In genomic region chr7:193538-194256, GRCh38 we compare ENCODE assay signal across 10 cellular contexts. TPM values are rescaled to one million over a fixed set of nuclear protein-coding genes. Genes with fewer than 3 reads are reported as not detected.
DNase-seq lines count a peak whose midpoint lies in the region; ATAC-seq and TF ChIP-seq lines count a peak whose summit lies in the region.
"Had no signal": no experiment of that assay in that cellular context is flagged by ENCODE, and none has a peak within 500 bp of the region (broad histone marks: within the 10 kb centered on the region; RNA-seq: fewer than 3 reads in every experiment).

No MANE protein-coding gene starts in this region.

- WGBS in mesendoderm (ENCODE audit: extremely low coverage, insufficient coverage, low lambda C conversion rate): no CpG with 5 or more reads among the region's 51 CpGs
- WGBS in tibial nerve, 2 donors: 3% methylated on average over 14 to 25 of the region's 51 CpGs

- H3K27ac ChIP-seq in mesendoderm (ENCODE audit: low read depth, low read length): peak overlapping the region; percentile 20
- peak overlapping the region in 3 of 4 donors; percentile 59 to 94 (median 60) for H3K27ac ChIP-seq in tibial nerve

- H3K79me1 ChIP-seq in mesendoderm (ENCODE audit: low read length): peaks cover 11% of the 10 kb centered on the region

- TF ChIP-seq POLR2A in tibial nerve (IDR thresholded peaks at IDR 0.05): no peak

- peaks cover 0 to under 1% (median 0%) of the 10 kb centered on the region in 4 donors for H3K9me3 ChIP-seq in tibial nerve

- no peak overlapping the region for H2BK5ac ChIP-seq in mesendoderm (ENCODE audit: low read length)

- no peak overlapping the region for H2BK15ac ChIP-seq in mesendoderm (replicated peaks; ENCODE audit: low read depth)

- no peak overlapping the region for H2AK5ac ChIP-seq in mesendoderm (ENCODE audit: low read length)

- H2BK120ac ChIP-seq in mesendoderm (ENCODE audit: low read depth, low read length): no peak overlapping the region

- H3K36me3 ChIP-seq in mesendoderm (ENCODE audit: control insufficient read depth, insufficient read depth, low read length) (peaks cover 12% of the 10 kb centered on the region), tibial nerve (peaks cover 4 to 36% (median 5%) of the 10 kb centered on the region in 3 donors)

- H3K9me3 Mint-ChIP-seq in activated naive CD4-positive, alpha-beta T cell treated with anti-CD3 and anti-CD28 coated beads for 36 hours: no peaks in the 10 kb centered on the region
- no peaks in the 10 kb centered on the region for H3K9me3 Mint-ChIP-seq in activated naive CD4-positive, alpha-beta T cell treated with anti-CD3 and anti-CD28 coated beads, Interleukin-2, amount 50 U/mL, for 72 hours
- H3K9me3 Mint-ChIP-seq: IgD-negative memory B cell had no signal

- H3K36me3 Mint-ChIP-seq in activated naive CD4-positive, alpha-beta T cell treated with anti-CD3 and anti-CD28 coated beads for 36 hours (ENCODE audit: low read depth): no peaks in the 10 kb centered on the region
- H3K36me3 Mint-ChIP-seq in activated naive CD4-positive, alpha-beta T cell treated with anti-CD3 and anti-CD28 coated beads, Interleukin-2, amount 50 U/mL, for 72 hours: no peaks in the 10 kb centered on the region

- H3K79me2 ChIP-seq in mesendoderm (ENCODE audit: control insufficient read depth, insufficient read depth, low read length): peaks cover 27% of the 10 kb centered on the region

- intact Hi-C loops in activated naive CD4-positive, alpha-beta T cell treated with anti-CD3 and anti-CD28 coated beads for 36 hours (cut with micrococcal nuclease): no loop called here

- no peaks in the 10 kb centered on the region for H3K27me3 ChIP-seq in mesendoderm (ENCODE audit: insufficient read depth, low read length, poor library complexity)
- no peaks in the 10 kb centered on the region for H3K27me3 ChIP-seq in tibial nerve

- no peak for DNase-seq in activated naive CD4-positive, alpha-beta T cell treated with anti-CD3 and anti-CD28 coated beads for 36 hours
- no peak for DNase-seq in activated naive CD4-positive, alpha-beta T cell treated with anti-CD3 and anti-CD28 coated beads, Interleukin-2, amount 50 U/mL, for 72 hours (ENCODE audit: low spot score in 2 of 2)
- peak; percentile 36 for DNase-seq in cerebellum (ENCODE audit: low spot score)
- DNase-seq in mesendoderm: peak; percentile 25
- no peak for DNase-seq in tibial nerve (ENCODE audit: low spot score in 2 of 2)
- no peak for DNase-seq in NCI-H1694 (lab: John Stamatoyannopoulos, UW)
- DNase-seq in NCI-H2107 (lab: John Stamatoyannopoulos, UW): no peak
- DNase-seq in GOT3 (lab: John Stamatoyannopoulos, UW): no peak
- DNase-seq: GF-D8 had no signal

- H3K4me1 ChIP-seq in mesendoderm (ENCODE audit: control insufficient read depth, low read depth, low read length) (peaks cover 4% of the 10 kb centered on the region), tibial nerve (peaks cover 0 to 61% (median 21%) of the 10 kb centered on the region in 4 donors)

- no peak overlapping the region for H4K5ac ChIP-seq in mesendoderm (ENCODE audit: low read length)

- H3K23ac ChIP-seq in mesendoderm (ENCODE audit: low read length): peak overlapping the region; percentile 66

- TF ChIP-seq CTCF in tibial nerve (IDR thresholded peaks at IDR 0.05): no peak

- peaks cover 3% of the 10 kb centered on the region for H3K4me1 Mint-ChIP-seq in activated naive CD4-positive, alpha-beta T cell treated with anti-CD3 and anti-CD28 coated beads for 36 hours (ENCODE audit: low read depth)

- peak overlapping the region; percentile 27 for H3K4me3 Mint-ChIP-seq in activated naive CD4-positive, alpha-beta T cell treated with anti-CD3 and anti-CD28 coated beads for 36 hours

- peak overlapping the region; percentile 91 for H3K56ac ChIP-seq in mesendoderm (ENCODE audit: low read length)

- peak overlapping the region; percentile 51 for H3K18ac ChIP-seq in mesendoderm (ENCODE audit: low read length)

- no peak overlapping the region for H4K8ac ChIP-seq in mesendoderm (ENCODE audit: low read depth, low read length)

- no peak for TF ChIP-seq EP300 in tibial nerve (IDR thresholded peaks at IDR 0.05)

- H3K4ac ChIP-seq in mesendoderm (ENCODE audit: low read depth, low read length): peak overlapping the region; percentile 57

- peaks cover 44% of the 10 kb centered on the region for H3K27me3 Mint-ChIP-seq in activated naive CD4-positive, alpha-beta T cell treated with anti-CD3 and anti-CD28 coated beads for 36 hours (ENCODE audit: low read depth)

- peak overlapping the region; percentile 80 for H3K9ac ChIP-seq in mesendoderm (ENCODE audit: low read length)

- H3K4me3 ChIP-seq in mesendoderm (ENCODE audit: low read length) (peak overlapping the region; percentile 64), tibial nerve (peak overlapping the region; percentile 47 to 84 (median 62))

- no peak for ATAC-seq in activated naive CD4-positive, alpha-beta T cell treated with anti-CD3 and anti-CD28 coated beads, Interleukin-2, amount 50 U/mL, for 72 hours

- CTCF ChIA-PET in activated naive CD4-positive, alpha-beta T cell treated with anti-CD3 and anti-CD28 coated beads for 36 hours (lab: Charles Lee): no interaction called here

- peak overlapping the region; percentile 75 for H3K4me2 ChIP-seq in mesendoderm (ENCODE audit: low read length)

- H3K27ac Mint-ChIP-seq in activated naive CD4-positive, alpha-beta T cell treated with anti-CD3 and anti-CD28 coated beads for 36 hours: no peak overlapping the region
- H3K27ac Mint-ChIP-seq in activated naive CD4-positive, alpha-beta T cell treated with anti-CD3 and anti-CD28 coated beads, Interleukin-2, amount 50 U/mL, for 72 hours: no peak overlapping the region
- H3K27ac Mint-ChIP-seq: IgD-negative memory B cell had no signal

RNA-seq across cellular contexts. Expression of gene FAM20C, which starts 1.3 kb away (rescaled TPM):
- under 1 TPM; 0.26 to 0.91 TPM for total RNA-seq in activated naive CD4-positive, alpha-beta T cell treated with anti-CD3 and anti-CD28 coated beads for 36 hours
- total RNA-seq in activated naive CD4-positive, alpha-beta T cell treated with anti-CD3 and anti-CD28 coated beads, Interleukin-2, amount 50 U/mL, for 72 hours: under 1 TPM in 1 of 2 donors, not detected in 1; 0.53 TPM
- 19.8 TPM for total RNA-seq in cerebellum
- 14.5 TPM for polyA plus RNA-seq in mesendoderm (2013, experiment 1 of 2)
- polyA plus RNA-seq in mesendoderm (2013, experiment 2 of 2): 15.4 TPM
- 100 to 1,000 TPM in 1 of 4 donors, 10 to 100 TPM in 3; 43.0 to 112 (median 44.0) TPM for total RNA-seq in tibial nerve
- polyA plus RNA-seq: IgD-negative memory B cell had no signal

Comparison
In these comparisons a context has a peak if more than half of its experiments do, and no peak if none do; other contexts are left out.
1. DNase-seq: peak in cerebellum (single experiment) and mesendoderm (single experiment); none in activated naive CD4-positive, alpha-beta T cell treated with anti-CD3 and anti-CD28 coated beads for 36 hours (single experiment), activated naive CD4-positive, alpha-beta T cell treated with anti-CD3 and anti-CD28 coated beads, Interleukin-2, amount 50 U/mL, for 72 hours (0 of 2), tibial nerve (0 of 2), NCI-H1694 (single experiment), NCI-H2107 (single experiment) and GOT3 (single experiment).
2. RNA of gene FAM20C, which starts 1.3 kb away (total RNA-seq): 43.0 to 112 TPM in tibial nerve and 19.8 TPM in cerebellum (single experiment); 0.26 to 0.91 TPM in activated naive CD4-positive, alpha-beta T cell treated with anti-CD3 and anti-CD28 coated beads for 36 hours and 0.53 TPM in activated naive CD4-positive, alpha-beta T cell treated with anti-CD3 and anti-CD28 coated beads, Interleukin-2, amount 50 U/mL, for 72 hours; every median in the first group is over 10 times any median in the second.